In genomic region chr1:113850127-113850796, GRCh38 we compare ENCODE assay signal across 22 cellular contexts. TPM values are rescaled to one million over a fixed set of nuclear protein-coding genes. Genes with fewer than 3 reads are reported as not detected.
DNase-seq lines count a peak whose midpoint lies in the region; ATAC-seq and TF ChIP-seq lines count a peak whose summit lies in the region.
"Had no signal": no experiment of that assay in that cellular context is flagged by ENCODE, and none has a peak within 500 bp of the region (broad histone marks: within the 10 kb centered on the region; RNA-seq: fewer than 3 reads in every experiment).

No MANE protein-coding gene starts in this region.

- no peak overlapping the region for H3K4me2 ChIP-seq in DND-41 (ENCODE audit: insufficient read depth, low read length)

- H3K36me3 Mint-ChIP-seq in activated CD4-positive, alpha-beta memory T cell treated with anti-CD3 and anti-CD28 coated beads for 36 hours, result peaks cover 49% of the 10 kb centered on the region
- H3K36me3 Mint-ChIP-seq in activated CD4-positive, alpha-beta memory T cell treated with anti-CD3 and anti-CD28 coated beads, Interleukin-2, amount 10 ng/mL, durations not matched to agents 7 days and 5 days (ENCODE audit: low read depth), result peaks cover 79% of the 10 kb centered on the region
- peaks cover 84% of the 10 kb centered on the region for H3K36me3 Mint-ChIP-seq in activated T-helper 2 cell treated with anti-CD3 and anti-CD28 coated beads, Interferon-gamma antibody, Interleukin-2, Interleukin-4, amounts not matched to agents 10 μg/mL and 5 μg/mL and 100 μg/mL, durations not matched to agents 14 hours and 24 hours and 36 hours (ENCODE audit: low read depth)
- H3K36me3 Mint-ChIP-seq in natural killer cell, result peaks cover 15% of the 10 kb centered on the region

- H3K27ac Mint-ChIP-seq in activated CD4-positive, alpha-beta memory T cell treated with anti-CD3 and anti-CD28 coated beads for 36 hours, result peak overlapping the region; percentile 55
- H3K27ac Mint-ChIP-seq in activated CD4-positive, alpha-beta memory T cell treated with anti-CD3 and anti-CD28 coated beads, Interleukin-2, amount 10 ng/mL, durations not matched to agents 7 days and 5 days, result no peak overlapping the region
- peak overlapping the region; percentile 59 for H3K27ac Mint-ChIP-seq in activated T-helper 2 cell treated with anti-CD3 and anti-CD28 coated beads, Interferon-gamma antibody, Interleukin-2, Interleukin-4, amounts not matched to agents 10 μg/mL and 5 μg/mL and 100 μg/mL, durations not matched to agents 14 hours and 24 hours and 36 hours
- H3K27ac Mint-ChIP-seq in natural killer cell, result peak overlapping the region; percentile 64 to 82
- H3K27ac Mint-ChIP-seq: HFFc6 had no signal

- TF ChIP-seq CTCF in DND-41 (IDR thresholded peaks at IDR 0.05; ENCODE audit: borderline replicate concordance, extremely low read depth, low read length, poor library complexity, severe bottlenecking), result no peak
- no peak for TF ChIP-seq CTCF in natural killer cell (IDR thresholded peaks at IDR 0.05)

- ATAC-seq in DND-41 (ENCODE audit: insufficient read depth, low read depth) (peak; percentile 47; the same call in 2 of the 3 replicates), natural killer cell (peak in 2 of 3 donors; percentile 51 to 68), HG02678 (IDR thresholded peaks at IDR 0.05; ENCODE audit: unreplicated experiment) (no peak)
- ATAC-seq: left ventricle myocardium superior had no signal

- H3K79me2 ChIP-seq in DND-41 (ENCODE audit: insufficient read depth, low read length), result no peaks in the 10 kb centered on the region

- CTCF ChIA-PET in activated CD4-positive, alpha-beta memory T cell treated with anti-CD3 and anti-CD28 coated beads for 36 hours (lab: Charles Lee), result interaction anchor here (0.9 to 1.1 kb wide), 2 partner anchors 14 to 19 kb away, joined by 3 read pairs; no protein-coding TSS in a partner anchor
- CTCF ChIA-PET in activated CD4-positive, alpha-beta memory T cell treated with anti-CD3 and anti-CD28 coated beads, Interleukin-2, amount 10 ng/mL, durations not matched to agents 7 days and 5 days (lab: Charles Lee), result interaction anchor here (1.1 to 2.1 kb wide), 3 partner anchors 9 to 79 kb away, joined by 3 to 7 read pairs (median 4); partner anchors contain the start of gene HIPK1

- H3K36me3 ChIP-seq in DND-41 (ENCODE audit: insufficient read depth, low read length), result peaks cover 35% of the 10 kb centered on the region
- H3K36me3 ChIP-seq: suprapubic skin had no signal

- no peak overlapping the region for H2AFZ ChIP-seq in DND-41 (ENCODE audit: low read depth, low read length)

- H3K9ac ChIP-seq in DND-41 (ENCODE audit: low read depth, low read length), result no peak overlapping the region
- H3K9ac ChIP-seq: BLaER1 treated with 17β-estradiol and CSF1 and Interleukin-3, amounts not matched to agents 10 nM and 100 nM had no signal

- intact Hi-C loops in activated CD4-positive, alpha-beta memory T cell treated with anti-CD3 and anti-CD28 coated beads for 36 hours (cut with micrococcal nuclease), result no loop called here
- intact Hi-C loops in activated T-helper 2 cell treated with anti-CD3 and anti-CD28 coated beads, Interferon-gamma antibody, Interleukin-2, Interleukin-4, amounts not matched to agents 10 μg/mL and 5 μg/mL and 100 μg/mL, durations not matched to agents 14 hours and 24 hours and 36 hours (cut with micrococcal nuclease), result no loop called here
- intact Hi-C loops in natural killer cell (cut with micrococcal nuclease), result no loop called here

- H3K27me3 Mint-ChIP-seq in activated CD4-positive, alpha-beta memory T cell treated with anti-CD3 and anti-CD28 coated beads for 36 hours, result no peaks in the 10 kb centered on the region
- H3K27me3 Mint-ChIP-seq in activated CD4-positive, alpha-beta memory T cell treated with anti-CD3 and anti-CD28 coated beads, Interleukin-2, amount 10 ng/mL, durations not matched to agents 7 days and 5 days, result no peaks in the 10 kb centered on the region
- H3K27me3 Mint-ChIP-seq in activated T-helper 2 cell treated with anti-CD3 and anti-CD28 coated beads, Interferon-gamma antibody, Interleukin-2, Interleukin-4, amounts not matched to agents 10 μg/mL and 5 μg/mL and 100 μg/mL, durations not matched to agents 14 hours and 24 hours and 36 hours (ENCODE audit: low read depth), result no peaks in the 10 kb centered on the region
- H3K27me3 Mint-ChIP-seq in natural killer cell (ENCODE audit: low read depth in 2 of 2), result no peaks in the 10 kb centered on the region

- no peak overlapping the region for H3K4me3 ChIP-seq in DND-41 (ENCODE audit: low read depth in 1 of 2, low read length in 2 of 2)
- H3K4me3 ChIP-seq: BLaER1 treated with 17β-estradiol and CSF1 and Interleukin-3, amounts not matched to agents 10 nM and 100 nM; spleen; suprapubic skin had no signal

- peaks cover 5% of the 10 kb centered on the region; the same call in 1 of the 2 replicates for H3K4me1 ChIP-seq in DND-41 (ENCODE audit: insufficient read depth, low read length)
- H3K4me1 ChIP-seq: suprapubic skin had no signal

- H4K20me1 ChIP-seq in DND-41 (ENCODE audit: insufficient read depth, low read length), result no peaks in the 10 kb centered on the region
- H4K20me1 ChIP-seq: BLaER1 treated with 17β-estradiol and CSF1 and Interleukin-3, amounts not matched to agents 10 nM and 100 nM had no signal

- no peak for DNase-seq in activated CD4-positive, alpha-beta memory T cell treated with anti-CD3 and anti-CD28 coated beads for 36 hours
- no peak for DNase-seq in activated CD4-positive, alpha-beta memory T cell treated with anti-CD3 and anti-CD28 coated beads, Interleukin-2, amount 10 ng/mL, durations not matched to agents 7 days and 5 days
- DNase-seq in DND-41 (no peak), natural killer cell (no peak), middle frontal gyrus (ENCODE audit: extremely low spot score, low spot score) (no peak)
- no peak for DNase-seq in activated T-helper 2 cell treated with anti-CD3 and anti-CD28 coated beads, Interferon-gamma antibody, Interleukin-2, Interleukin-4, amounts not matched to agents 10 μg/mL and 5 μg/mL and 100 μg/mL, durations not matched to agents 14 hours and 24 hours and 36 hours (ENCODE audit: low spot score)
- DNase-seq in stimulated activated CD4-positive, alpha-beta T cell treated with anti-CD3 and anti-CD28 coated beads, Interleukin-2, amount 100 ng/mL, for 24 hours, result no peak
- DNase-seq: DMS 273 treated with DMSO at 0.1 percent for 48 hours; HFFc6; IMR-90; left ventricle myocardium superior; NCI-H146; NCI-H2171 treated with DMSO at 0.1 percent for 48 hours; NCI-H69; nucleus accumbens; spleen; stimulated activated CD8-positive, alpha-beta memory T cell treated with anti-CD3 and anti-CD28 coated beads, Interleukin-4, amount 100 ng/mL, for 48 hours had no signal

- H3K9me3 ChIP-seq in DND-41 (ENCODE audit: insufficient read depth, low read length, severe bottlenecking), result no peaks in the 10 kb centered on the region
- H3K9me3 ChIP-seq: suprapubic skin had no signal

- POLR2A ChIA-PET in activated CD4-positive, alpha-beta memory T cell treated with anti-CD3 and anti-CD28 coated beads for 36 hours (lab: Charles Lee), result interaction anchor here (1.6 kb wide), 1 partner anchor 54 kb away, joined by 6 read pairs; no protein-coding TSS in a partner anchor
- POLR2A ChIA-PET in activated CD4-positive, alpha-beta memory T cell treated with anti-CD3 and anti-CD28 coated beads, Interleukin-2, amount 10 ng/mL, durations not matched to agents 7 days and 5 days (lab: Charles Lee), result interaction anchor here (0.6 to 1.0 kb wide), 6 partner anchors 20 to 90 kb away, joined by 3 to 5 read pairs (median 3); partner anchors contain the start of gene DCLRE1B

- H3K27ac ChIP-seq in DND-41 (ENCODE audit: low read length), result peak overlapping the region; percentile 40; the same call in 1 of the 2 replicates
- H3K27ac ChIP-seq: BLaER1 treated with 17β-estradiol and CSF1 and Interleukin-3, amounts not matched to agents 10 nM and 100 nM; RWPE1; suprapubic skin had no signal

- H3K27me3 ChIP-seq in DND-41 (ENCODE audit: insufficient read depth, low read length, poor library complexity), result no peaks in the 10 kb centered on the region
- H3K27me3 ChIP-seq: BLaER1 treated with 17β-estradiol and CSF1 and Interleukin-3, amounts not matched to agents 10 nM and 100 nM; spleen; suprapubic skin had no signal

- no peak overlapping the region for H3K4me3 Mint-ChIP-seq in activated CD4-positive, alpha-beta memory T cell treated with anti-CD3 and anti-CD28 coated beads for 36 hours
- no peak overlapping the region for H3K4me3 Mint-ChIP-seq in activated CD4-positive, alpha-beta memory T cell treated with anti-CD3 and anti-CD28 coated beads, Interleukin-2, amount 10 ng/mL, durations not matched to agents 7 days and 5 days
- no peak overlapping the region for H3K4me3 Mint-ChIP-seq in activated T-helper 2 cell treated with anti-CD3 and anti-CD28 coated beads, Interferon-gamma antibody, Interleukin-2, Interleukin-4, amounts not matched to agents 10 μg/mL and 5 μg/mL and 100 μg/mL, durations not matched to agents 14 hours and 24 hours and 36 hours (ENCODE audit: low read depth)
- no peak overlapping the region for H3K4me3 Mint-ChIP-seq in natural killer cell
- H3K4me3 Mint-ChIP-seq: HFFc6 had no signal

- H3K4me1 Mint-ChIP-seq in activated CD4-positive, alpha-beta memory T cell treated with anti-CD3 and anti-CD28 coated beads for 36 hours (ENCODE audit: low read depth), result peaks cover 24% of the 10 kb centered on the region
- peaks cover 24% of the 10 kb centered on the region for H3K4me1 Mint-ChIP-seq in activated CD4-positive, alpha-beta memory T cell treated with anti-CD3 and anti-CD28 coated beads, Interleukin-2, amount 10 ng/mL, durations not matched to agents 7 days and 5 days
- peaks cover 21% of the 10 kb centered on the region for H3K4me1 Mint-ChIP-seq in activated T-helper 2 cell treated with anti-CD3 and anti-CD28 coated beads, Interferon-gamma antibody, Interleukin-2, Interleukin-4, amounts not matched to agents 10 μg/mL and 5 μg/mL and 100 μg/mL, durations not matched to agents 14 hours and 24 hours and 36 hours (ENCODE audit: low read depth)
- peaks cover 14% of the 10 kb centered on the region in 2 donors for H3K4me1 Mint-ChIP-seq in natural killer cell

- peaks cover 9% of the 10 kb centered on the region for H3K9me3 Mint-ChIP-seq in activated CD4-positive, alpha-beta memory T cell treated with anti-CD3 and anti-CD28 coated beads for 36 hours
- H3K9me3 Mint-ChIP-seq in activated CD4-positive, alpha-beta memory T cell treated with anti-CD3 and anti-CD28 coated beads, Interleukin-2, amount 10 ng/mL, durations not matched to agents 7 days and 5 days, result no peaks in the 10 kb centered on the region
- H3K9me3 Mint-ChIP-seq in activated T-helper 2 cell treated with anti-CD3 and anti-CD28 coated beads, Interferon-gamma antibody, Interleukin-2, Interleukin-4, amounts not matched to agents 10 μg/mL and 5 μg/mL and 100 μg/mL, durations not matched to agents 14 hours and 24 hours and 36 hours, result peaks cover 10% of the 10 kb centered on the region
- no peaks in the 10 kb centered on the region for H3K9me3 Mint-ChIP-seq in natural killer cell

RNA-seq across cellular contexts. Expression of gene PTPN22, which starts 21.2 kb away (rescaled TPM):
- 10 to 100 TPM; 45.2 to 45.7 TPM for total RNA-seq in activated CD4-positive, alpha-beta memory T cell treated with anti-CD3 and anti-CD28 coated beads for 36 hours
- 10 to 100 TPM; 79.4 to 81.1 TPM for total RNA-seq in activated CD4-positive, alpha-beta memory T cell treated with anti-CD3 and anti-CD28 coated beads, Interleukin-2, amount 10 ng/mL, durations not matched to agents 7 days and 5 days
- total RNA-seq in activated T-helper 2 cell treated with anti-CD3 and anti-CD28 coated beads, Interferon-gamma antibody, Interleukin-2, Interleukin-4, amounts not matched to agents 10 μg/mL and 5 μg/mL and 100 μg/mL, durations not matched to agents 14 hours and 24 hours and 36 hours, result 57.8 and 58.8 TPM in 2 replicates
- 100 to 1,000 TPM in 2 of 3 donors, 10 to 100 TPM in 1; 98.4 to 122 (median 104) TPM for total RNA-seq in natural killer cell
- total RNA-seq: G401 had no signal

RNA-seq across cellular contexts. Expression of gene BCL2L15, which starts 37.1 kb away (rescaled TPM):
- under 1 TPM; 0.22 to 0.93 TPM for total RNA-seq in activated CD4-positive, alpha-beta memory T cell treated with anti-CD3 and anti-CD28 coated beads for 36 hours
- 1 to 10 TPM; 1.6 to 2.9 TPM for total RNA-seq in activated CD4-positive, alpha-beta memory T cell treated with anti-CD3 and anti-CD28 coated beads, Interleukin-2, amount 10 ng/mL, durations not matched to agents 7 days and 5 days
- total RNA-seq in activated T-helper 2 cell treated with anti-CD3 and anti-CD28 coated beads, Interferon-gamma antibody, Interleukin-2, Interleukin-4, amounts not matched to agents 10 μg/mL and 5 μg/mL and 100 μg/mL, durations not matched to agents 14 hours and 24 hours and 36 hours, result 0.39 and 1.1 TPM in 2 replicates
- 1 to 10 TPM in 2 of 3 donors, under 1 TPM in 1; 0.88 to 2.1 (median 1.5) TPM for total RNA-seq in natural killer cell
- total RNA-seq: left ventricle myocardium superior had no signal

RNA-seq across cellular contexts. Expression of gene RSBN1, which starts 38.0 kb away (rescaled TPM):
- 10 to 100 TPM; 17.5 to 18.5 TPM for total RNA-seq in activated CD4-positive, alpha-beta memory T cell treated with anti-CD3 and anti-CD28 coated beads for 36 hours
- total RNA-seq in activated CD4-positive, alpha-beta memory T cell treated with anti-CD3 and anti-CD28 coated beads, Interleukin-2, amount 10 ng/mL, durations not matched to agents 7 days and 5 days, result 10 to 100 TPM; 27.9 to 32.1 TPM
- total RNA-seq in activated T-helper 2 cell treated with anti-CD3 and anti-CD28 coated beads, Interferon-gamma antibody, Interleukin-2, Interleukin-4, amounts not matched to agents 10 μg/mL and 5 μg/mL and 100 μg/mL, durations not matched to agents 14 hours and 24 hours and 36 hours, result 21.5 and 23.4 TPM in 2 replicates
- 10 to 100 TPM; 30.1 to 37.9 (median 36.5) TPM for total RNA-seq in natural killer cell

RNA-seq across cellular contexts. Expression of gene AP4B1, which starts 54.3 kb away (rescaled TPM):
- total RNA-seq in activated CD4-positive, alpha-beta memory T cell treated with anti-CD3 and anti-CD28 coated beads for 36 hours, result 10 to 100 TPM; 41.4 to 42.2 TPM
- 10 to 100 TPM; 53.7 to 56.7 TPM for total RNA-seq in activated CD4-positive, alpha-beta memory T cell treated with anti-CD3 and anti-CD28 coated beads, Interleukin-2, amount 10 ng/mL, durations not matched to agents 7 days and 5 days
- 42.0 and 45.9 TPM in 2 replicates for total RNA-seq in activated T-helper 2 cell treated with anti-CD3 and anti-CD28 coated beads, Interferon-gamma antibody, Interleukin-2, Interleukin-4, amounts not matched to agents 10 μg/mL and 5 μg/mL and 100 μg/mL, durations not matched to agents 14 hours and 24 hours and 36 hours
- total RNA-seq in natural killer cell, result 10 to 100 TPM; 64.0 to 78.7 (median 77.6) TPM

RNA-seq across cellular contexts. Expression of gene DCLRE1B, which starts 54.9 kb away (rescaled TPM):
- total RNA-seq in activated CD4-positive, alpha-beta memory T cell treated with anti-CD3 and anti-CD28 coated beads for 36 hours, result 10 to 100 TPM; 19.4 to 19.6 TPM
- 10 to 100 TPM; 13.2 to 14.4 TPM for total RNA-seq in activated CD4-positive, alpha-beta memory T cell treated with anti-CD3 and anti-CD28 coated beads, Interleukin-2, amount 10 ng/mL, durations not matched to agents 7 days and 5 days
- 18.8 and 20.8 TPM in 2 replicates for total RNA-seq in activated T-helper 2 cell treated with anti-CD3 and anti-CD28 coated beads, Interferon-gamma antibody, Interleukin-2, Interleukin-4, amounts not matched to agents 10 μg/mL and 5 μg/mL and 100 μg/mL, durations not matched to agents 14 hours and 24 hours and 36 hours
- 1 to 10 TPM; 5.5 to 6.8 (median 5.9) TPM for total RNA-seq in natural killer cell
